Comparison of ENCODE assay signal across 21 cellular contexts in genomic region chr5:10599113-10599512, GRCh38.
"Had no signal": no experiment of that assay in that cellular context is flagged by ENCODE, and none has a peak within 500 bp of the region (broad histone marks: within the 10 kb centered on the region; RNA-seq: fewer than 3 reads in every experiment).

No MANE protein-coding gene starts in this region.

- H3K9ac ChIP-seq: neural progenitor cell had no signal

- H3K4me3 ChIP-seq: dorsolateral prefrontal cortex, heart left ventricle, hepatocyte, lung, neural progenitor cell, prostate gland, suprapubic skin, transverse colon, upper lobe of right lung, uterus had no signal

- H3K9me3 ChIP-seq: heart left ventricle, prostate gland, suprapubic skin, transverse colon, upper lobe of right lung, uterus had no signal

- DNase-seq: dorsolateral prefrontal cortex; effector CD4-positive, alpha-beta T cell; heart left ventricle; kidney; midbrain; naive thymus-derived CD4-positive, alpha-beta T cell; right cardiac atrium; small intestine; stimulated activated CD4-positive, alpha-beta T cell treated with anti-CD3 and anti-CD28 coated beads, Interleukin-15, amount 100 ng/mL, for 24 hours; stimulated activated CD4-positive, alpha-beta T cell treated with anti-CD3 and anti-CD28 coated beads, Interleukin-2, amount 100 ng/mL, for 48 hours; stimulated activated naive CD4-positive, alpha-beta T cell; stimulated activated naive CD8-positive, alpha-beta T cell treated with anti-CD3 and anti-CD28 coated beads, Interleukin-15, amount 100 ng/mL, for 72 hours; transverse colon; upper lobe of right lung; uterus had no signal

- H3K79me2 ChIP-seq: hepatocyte had no signal

- H3K4me1 ChIP-seq: prostate gland had no signal

- H2AFZ ChIP-seq: hepatocyte, neural progenitor cell had no signal

- H3K27me3 ChIP-seq: dorsolateral prefrontal cortex, heart left ventricle, hepatocyte, neural progenitor cell, suprapubic skin, transverse colon, upper lobe of right lung, uterus had no signal

- H3K4me2 ChIP-seq: hepatocyte, neural progenitor cell had no signal

- H3K27ac ChIP-seq: hepatocyte, neural progenitor cell, prostate gland, suprapubic skin, transverse colon, upper lobe of right lung, uterus had no signal

- H3K36me3 ChIP-seq: heart left ventricle, neural progenitor cell, prostate gland, suprapubic skin, transverse colon, upper lobe of right lung, uterus had no signal

- ATAC-seq: heart left ventricle; left lobe of liver; naive thymus-derived CD4-positive, alpha-beta T cell; right cardiac atrium; stimulated activated naive CD8-positive, alpha-beta T cell treated with anti-CD3 and anti-CD28 coated beads, Interleukin-15, amount 100 ng/mL, for 72 hours; upper lobe of right lung had no signal
